ENCODE assay signal across 8 cellular contexts in genomic region chr19:12867120-12868099, GRCh38. TPM values are rescaled to one million over a fixed set of nuclear protein-coding genes. Genes with fewer than 3 reads are reported as not detected.
DNase-seq lines count a peak whose midpoint lies in the region; ATAC-seq and TF ChIP-seq lines count a peak whose summit lies in the region.

No MANE protein-coding gene starts in this region.

- peak; percentile 87 for ATAC-seq in activated CD8-positive, alpha-beta T cell treated with anti-CD3 and anti-CD28 coated beads for 36 hours
- ATAC-seq in naive B cell (ENCODE audit: low read depth in 2 of 2) (peak; percentile 81 to 82), HG03342 (IDR thresholded peaks at IDR 0.05; ENCODE audit: unreplicated experiment) (no peak), HG02623 (IDR thresholded peaks at IDR 0.05; ENCODE audit: unreplicated experiment) (no peak)

- peak overlapping the region; percentile 69 for H3K4me3 ChIP-seq in HUES48 (ENCODE audit: low read depth, low read length)
- peak overlapping the region in 1 of 2 donors; percentile 29 for H3K4me3 ChIP-seq in testis

- H3K27ac Mint-ChIP-seq in activated CD8-positive, alpha-beta T cell treated with anti-CD3 and anti-CD28 coated beads for 36 hours, result peak overlapping the region; percentile 1
- H3K27ac Mint-ChIP-seq in naive B cell, result peak overlapping the region in 5 of 6 donors; percentile 1 to 92 (median 61)

- CTCF ChIA-PET in activated CD8-positive, alpha-beta T cell treated with anti-CD3 and anti-CD28 coated beads for 36 hours (lab: Charles Lee), result interaction anchor here (2.8 kb wide), 1 partner anchor 20 kb away, joined by 12 read pairs; no protein-coding TSS in a partner anchor

- DNase-seq in ELF-1 (ENCODE audit: low read depth, low spot score) (peak; percentile 94), epidermal melanocyte (ENCODE audit: insufficient read length, low spot score) (peak; percentile 88), naive B cell (peak; percentile 71), testis (peak; percentile 68)
- peak; percentile 84 for DNase-seq in activated CD8-positive, alpha-beta T cell treated with anti-CD3 and anti-CD28 coated beads for 36 hours

- TF ChIP-seq POLR2A in testis (IDR thresholded peaks at IDR 0.05), result no peak

- peaks cover 2% of the 10 kb centered on the region for H3K9me3 Mint-ChIP-seq in activated CD8-positive, alpha-beta T cell treated with anti-CD3 and anti-CD28 coated beads for 36 hours
- peaks cover 0 to 6% (median 1%) of the 10 kb centered on the region in 7 donors for H3K9me3 Mint-ChIP-seq in naive B cell

- peaks cover 11% of the 10 kb centered on the region; the same call in 1 of the 2 replicates for H3K36me3 ChIP-seq in HUES48 (ENCODE audit: control insufficient read depth, insufficient read depth, low read length)
- no peaks in the 10 kb centered on the region for H3K36me3 ChIP-seq in testis (ENCODE audit: low read depth, missing control alignments)

- intact Hi-C loops in activated CD8-positive, alpha-beta T cell treated with anti-CD3 and anti-CD28 coated beads for 36 hours (cut with micrococcal nuclease), result no loop called here
- intact Hi-C loops in testis (cut with DNase I; ENCODE audit: low total_unique reads), result no loop called here

- H3K4me1 ChIP-seq in HUES48 (ENCODE audit: control insufficient read depth, insufficient read depth, low read length) (peaks cover 9% of the 10 kb centered on the region; the same call in 1 of the 2 replicates), testis (no peaks in the 10 kb centered on the region)

- H3K27me3 Mint-ChIP-seq in activated CD8-positive, alpha-beta T cell treated with anti-CD3 and anti-CD28 coated beads for 36 hours, result no peaks in the 10 kb centered on the region
- H3K27me3 Mint-ChIP-seq in naive B cell, result peaks cover 0 to 6% (median 5%) of the 10 kb centered on the region in 3 donors

- peaks cover 6% of the 10 kb centered on the region for H3K36me3 Mint-ChIP-seq in activated CD8-positive, alpha-beta T cell treated with anti-CD3 and anti-CD28 coated beads for 36 hours (ENCODE audit: low read depth)
- peaks cover 5 to 7% of the 10 kb centered on the region in 2 donors for H3K36me3 Mint-ChIP-seq in naive B cell

- H3K27me3 ChIP-seq in HUES48 (ENCODE audit: control insufficient read depth, insufficient read depth, low read length), result no peaks in the 10 kb centered on the region
- no peaks in the 10 kb centered on the region for H3K27me3 ChIP-seq in testis

- POLR2A ChIA-PET in activated CD8-positive, alpha-beta T cell treated with anti-CD3 and anti-CD28 coated beads for 36 hours (lab: Charles Lee), result no interaction called here

- H3K9me3 ChIP-seq in HUES48 (ENCODE audit: control insufficient read depth, insufficient read depth, low read length) (no peaks in the 10 kb centered on the region), testis (no peaks in the 10 kb centered on the region)

- H3K4me3 Mint-ChIP-seq in activated CD8-positive, alpha-beta T cell treated with anti-CD3 and anti-CD28 coated beads for 36 hours, result peak overlapping the region; percentile 60
- H3K4me3 Mint-ChIP-seq in naive B cell, result peak overlapping the region; percentile 78 to 94 (median 92)

- TF ChIP-seq CTCF in activated CD8-positive, alpha-beta T cell treated with anti-CD3 and anti-CD28 coated beads for 36 hours (IDR thresholded peaks at IDR 0.05), result no peak
- no peak for TF ChIP-seq CTCF in testis (IDR thresholded peaks at IDR 0.05)

- peak overlapping the region; percentile 51 for H3K27ac ChIP-seq in HUES48 (ENCODE audit: low read depth, low read length)
- no peak overlapping the region for H3K27ac ChIP-seq in testis

- no peak overlapping the region for H3K9ac ChIP-seq in HUES48 (ENCODE audit: low read depth, low read length)

- peaks cover 6% of the 10 kb centered on the region for H3K4me1 Mint-ChIP-seq in activated CD8-positive, alpha-beta T cell treated with anti-CD3 and anti-CD28 coated beads for 36 hours (ENCODE audit: low read depth)
- peaks cover 8 to 29% (median 16%) of the 10 kb centered on the region in 3 donors for H3K4me1 Mint-ChIP-seq in naive B cell

- WGBS in testis, 2 donors, result 8 to 15% methylated on average over 42 to 48 of the region's 51 CpGs

RNA-seq across cellular contexts. Expression of gene DNASE2, which starts 13.8 kb away (rescaled TPM):
- 10 to 100 TPM; 22.3 to 26.1 TPM for total RNA-seq in activated CD8-positive, alpha-beta T cell treated with anti-CD3 and anti-CD28 coated beads for 36 hours
- polyA plus RNA-seq in naive B cell (ENCODE audit: low read depth in 6 of 6) (10 to 100 TPM; 24.5 to 55.8 (median 40.6) TPM), testis (ENCODE audit: insufficient read depth, low read depth, low replicate concordance) (17.7 TPM)
- 10 to 100 TPM in 1 of 2 donors, 1 to 10 TPM in 1; 9.0 to 17.4 TPM for total RNA-seq in testis

RNA-seq across cellular contexts. Expression of gene KLF1, which starts 19.6 kb away (rescaled TPM):
- under 1 TPM; 0.32 to 0.38 TPM for total RNA-seq in activated CD8-positive, alpha-beta T cell treated with anti-CD3 and anti-CD28 coated beads for 36 hours
- polyA plus RNA-seq in naive B cell (ENCODE audit: low read depth in 6 of 6) (not detected), testis (ENCODE audit: insufficient read depth, low read depth, low replicate concordance) (not detected)
- under 1 TPM; 0.24 to 0.31 TPM for total RNA-seq in testis

RNA-seq across cellular contexts. Expression of gene GCDH, which starts 23.6 kb away (rescaled TPM):
- total RNA-seq in activated CD8-positive, alpha-beta T cell treated with anti-CD3 and anti-CD28 coated beads for 36 hours, result 10 to 100 TPM; 37.5 to 43.8 TPM
- polyA plus RNA-seq in naive B cell (ENCODE audit: low read depth in 6 of 6) (10 to 100 TPM in 5 of 6 donors, 1 to 10 TPM in 1; 7.8 to 16.3 (median 13.4) TPM), testis (ENCODE audit: insufficient read depth, low read depth, low replicate concordance) (11.0 TPM)
- total RNA-seq in testis, result 10 to 100 TPM; 30.5 to 32.1 TPM

RNA-seq across cellular contexts. Expression of gene MAST1, which starts 29.1 kb away (rescaled TPM):
- 1 to 10 TPM; 2.4 to 3.0 TPM for total RNA-seq in activated CD8-positive, alpha-beta T cell treated with anti-CD3 and anti-CD28 coated beads for 36 hours
- polyA plus RNA-seq in naive B cell (ENCODE audit: low read depth in 6 of 6) (1 to 10 TPM in 3 of 6 donors, under 1 TPM in 2, not detected in 1; 0.10 to 2.5 (median 1.0) TPM), testis (ENCODE audit: insufficient read depth, low read depth, low replicate concordance) (11.7 TPM)
- 1 to 10 TPM; 8.5 to 9.0 TPM for total RNA-seq in testis

RNA-seq across cellular contexts. Expression of gene RTBDN, which starts 33.0 kb away (rescaled TPM):
- not detected for total RNA-seq in activated CD8-positive, alpha-beta T cell treated with anti-CD3 and anti-CD28 coated beads for 36 hours
- polyA plus RNA-seq in naive B cell (ENCODE audit: low read depth in 6 of 6) (not detected), testis (ENCODE audit: insufficient read depth, low read depth, low replicate concordance) (3.7 TPM)
- 1 to 10 TPM; 3.8 to 5.1 TPM for total RNA-seq in testis

Comparison
In these comparisons a context has a peak if more than half of its experiments do, and no peak if none do; other contexts are left out.
1. ATAC-seq: peak in activated CD8-positive, alpha-beta T cell treated with anti-CD3 and anti-CD28 coated beads for 36 hours (single experiment) and naive B cell (2 of 2); none in HG03342 (single experiment) and HG02623 (single experiment).
2. Peak in every context shown above with its lines, with median percentiles within 50 percentile points of each other: DNase-seq.